In the genomic region with DNA sequence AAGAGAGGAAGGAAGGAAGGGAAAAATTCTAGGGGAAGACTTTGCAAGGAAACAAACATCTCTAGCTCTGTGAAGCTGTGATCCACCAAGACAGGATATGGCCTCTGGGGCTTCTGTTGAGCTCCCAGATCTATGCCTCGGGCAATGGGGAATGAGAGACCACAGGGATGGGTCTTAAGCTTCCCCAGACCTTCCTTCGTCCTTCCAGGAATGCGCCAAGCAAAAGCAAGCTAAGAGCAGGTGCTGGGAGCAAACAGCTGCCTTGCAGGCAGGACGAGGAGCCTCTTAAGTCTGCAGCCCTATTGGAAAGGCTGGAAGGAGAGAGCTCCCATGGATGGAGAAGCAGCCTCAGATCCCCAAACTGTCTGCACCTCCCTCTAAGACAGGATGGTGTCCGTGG, we compare ENCODE assay signal across 14 cellular contexts. TPM values are rescaled to one million over a fixed set of nuclear protein-coding genes. Genes with fewer than 3 reads are reported as not detected.
"Had no signal": no experiment of that assay in that cellular context is flagged by ENCODE, and none has a peak within 500 bp of the region (broad histone marks: within the 10 kb centered on the region; RNA-seq: fewer than 3 reads in every experiment).

No MANE protein-coding gene starts in this region.

- H3K4me3 Mint-ChIP-seq: activated naive CD4-positive, alpha-beta T cell treated with anti-CD3 and anti-CD28 coated beads, Interleukin-2, amount 50 U/mL, for 24 hours; activated T-cell treated with anti-CD3 and anti-CD28 coated beads, Interleukin-2, amount 50 U/mL, for 72 hours; stimulated activated naive B cell treated with anti-CD40 and anti-IgM and Interleukin-4, amounts not matched to agents 10 μg/mL and 1 μg/mL and 100 μg/mL, for 72 hours; T-helper 1 cell treated with Interleukin-12 subunit alpha and Interleukin-12 subunit beta and Interleukin-4 antibody, amounts not matched to agents 30 μg/mL and 1 μg/mL, for 36 hours had no signal

- H3K36me3 ChIP-seq: breast epithelium, pancreas, spleen, thyroid gland had no signal

- DNase-seq: activated CD4-positive, alpha-beta T cell treated with anti-CD3 and anti-CD28 coated beads, Interleukin-2, amount 50 U/mL, for 1 hour; activated effector memory CD4-positive, alpha-beta T cell treated with anti-CD3 and anti-CD28 coated beads, Interleukin-2, amount 50 U/mL, for 16 hours; activated T-cell treated with anti-CD3 and anti-CD28 coated beads, Interleukin-2, amount 50 U/mL, for 72 hours; effector CD4-positive, alpha-beta T cell; pancreas; spleen; stimulated activated naive B cell treated with anti-CD40 and anti-IgM and Interleukin-4, amounts not matched to agents 10 μg/mL and 1 μg/mL and 100 μg/mL, for 72 hours; thyroid gland had no signal

- H3K27ac Mint-ChIP-seq: activated naive CD4-positive, alpha-beta T cell treated with anti-CD3 and anti-CD28 coated beads, Interleukin-2, amount 50 U/mL, for 24 hours; activated T-cell treated with anti-CD3 and anti-CD28 coated beads, Interleukin-2, amount 50 U/mL, for 72 hours; stimulated activated naive B cell treated with anti-CD40 and anti-IgM and Interleukin-4, amounts not matched to agents 10 μg/mL and 1 μg/mL and 100 μg/mL, for 72 hours; T-helper 1 cell treated with Interleukin-12 subunit alpha and Interleukin-12 subunit beta and Interleukin-4 antibody, amounts not matched to agents 30 μg/mL and 1 μg/mL, for 36 hours had no signal

- FAIRE-seq: astrocyte, pancreas, urothelium cell line had no signal

- ATAC-seq: activated CD4-positive, CD25-positive, alpha-beta regulatory T cell treated with anti-CD3 and anti-CD28 coated beads, Interleukin-2, amount 50 U/mL, for 24 hours; activated T-cell treated with anti-CD3 and anti-CD28 coated beads, Interleukin-2, amount 50 U/mL, for 72 hours; stimulated activated naive B cell treated with anti-CD40 and anti-IgM and Interleukin-4, amounts not matched to agents 10 μg/mL and 1 μg/mL and 100 μg/mL, for 72 hours had no signal

- H3K4me1 ChIP-seq: breast epithelium, pancreas, thyroid gland had no signal

- H3K36me3 Mint-ChIP-seq: activated naive CD4-positive, alpha-beta T cell treated with anti-CD3 and anti-CD28 coated beads, Interleukin-2, amount 50 U/mL, for 24 hours; stimulated activated naive B cell treated with anti-CD40 and anti-IgM and Interleukin-4, amounts not matched to agents 10 μg/mL and 1 μg/mL and 100 μg/mL, for 72 hours had no signal

- H3K27me3 ChIP-seq: breast epithelium, pancreas, thyroid gland had no signal

- H3K9me3 Mint-ChIP-seq: activated naive CD4-positive, alpha-beta T cell treated with anti-CD3 and anti-CD28 coated beads, Interleukin-2, amount 50 U/mL, for 24 hours; activated T-cell treated with anti-CD3 and anti-CD28 coated beads, Interleukin-2, amount 50 U/mL, for 72 hours; stimulated activated naive B cell treated with anti-CD40 and anti-IgM and Interleukin-4, amounts not matched to agents 10 μg/mL and 1 μg/mL and 100 μg/mL, for 72 hours; T-helper 1 cell treated with Interleukin-12 subunit alpha and Interleukin-12 subunit beta and Interleukin-4 antibody, amounts not matched to agents 30 μg/mL and 1 μg/mL, for 36 hours had no signal

- H3K9me3 ChIP-seq: breast epithelium, pancreas, spleen, thyroid gland had no signal

- H3K27ac ChIP-seq: breast epithelium, pancreas, thyroid gland had no signal

- H3K4me3 ChIP-seq: breast epithelium, pancreas, spleen, thyroid gland had no signal

RNA-seq across cellular contexts. Expression of a gene that starts 21.9 kb away (rescaled TPM):
- total RNA-seq: activated T-cell treated with anti-CD3 and anti-CD28 coated beads, Interleukin-2, amount 50 U/mL, for 72 hours had no signal
